In the genomic region with DNA sequence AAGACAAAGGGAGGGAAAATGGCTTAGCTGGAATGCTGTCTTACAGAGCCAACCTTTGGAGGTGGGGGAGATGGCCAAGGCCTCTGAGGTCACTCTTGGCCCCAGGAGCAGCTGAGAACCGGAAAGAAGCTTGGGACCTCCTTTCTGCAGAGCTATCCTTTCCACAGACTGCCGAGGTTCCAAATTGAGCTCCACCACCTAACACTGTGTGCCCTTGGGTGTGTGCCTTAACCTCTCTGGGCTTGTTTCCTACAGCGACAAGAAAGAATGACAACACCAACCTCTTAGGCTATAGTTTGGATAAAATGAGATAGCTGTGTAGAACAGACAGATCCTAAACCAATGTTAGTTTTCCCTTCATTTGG, we compare ENCODE assay signal across 1 cellular context.
TF ChIP-seq lines count a peak whose summit lies in the region.

No MANE protein-coding gene starts in this region.

TF ChIP-seq in SK-N-SH, 30 proteins besides CTCF, POLR2A, EP300 and RAD21:
- TF ChIP-seq ZBTB33 (IDR thresholded peaks at IDR 0.05; ENCODE audit: borderline replicate concordance, low read depth) (no peak), JUND (IDR thresholded peaks at IDR 0.05) (no peak), RCOR1 (IDR thresholded peaks at IDR 0.05; ENCODE audit: low read length) (no peak), SMC3 (IDR thresholded peaks at IDR 0.05; ENCODE audit: low read depth, low read length) (no peak), TCF12 (IDR thresholded peaks at IDR 0.05) (no peak)
